1 cellular context compared by ENCODE assay signal in the genomic region with DNA sequence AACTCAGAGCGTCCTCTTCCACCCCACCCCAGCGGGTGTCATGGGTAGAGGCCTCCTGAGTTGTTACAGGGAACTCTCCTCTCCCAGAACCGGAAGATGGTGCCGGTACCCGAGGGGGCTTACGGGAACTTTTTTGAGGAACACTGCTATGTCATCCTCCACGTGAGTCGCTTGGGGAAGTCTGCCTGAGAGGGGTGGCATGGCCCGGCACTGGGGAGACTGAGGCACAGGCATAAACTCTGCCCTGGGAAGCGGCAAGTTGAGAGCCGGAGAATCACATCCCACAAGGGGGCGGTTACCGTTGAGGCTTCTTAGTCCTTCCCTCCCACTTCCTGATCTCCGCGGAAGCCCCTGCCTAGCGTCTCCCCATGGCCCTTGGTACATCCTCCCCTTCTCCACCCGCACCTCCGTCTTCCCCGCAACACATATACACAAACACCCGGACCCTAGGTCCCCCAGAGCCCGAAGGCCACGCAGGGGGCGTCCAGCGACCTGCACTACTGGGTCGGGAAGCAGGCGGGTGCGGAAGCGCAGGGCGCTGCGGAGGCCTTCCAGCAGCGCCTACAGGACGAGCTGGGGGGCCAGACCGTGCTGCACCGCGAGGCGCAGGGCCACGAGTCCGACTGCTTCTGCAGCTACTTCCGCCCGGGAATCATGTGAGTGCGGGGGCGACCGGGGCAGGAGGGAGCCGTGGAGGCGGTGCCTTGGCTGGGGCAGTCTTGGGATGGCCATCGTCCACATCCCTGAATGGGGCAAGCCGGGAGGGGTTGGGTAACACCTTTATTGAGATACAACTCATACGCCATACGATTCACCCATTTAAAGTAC.
TF ChIP-seq lines count a peak whose summit lies in the region.

No MANE protein-coding gene starts in this region.

TF ChIP-seq in K562, 482 proteins besides CTCF, POLR2A, EP300 and RAD21 (continued from another document and continues in another):
- TF ChIP-seq HNRNPH1 (optimal IDR thresholded peaks at IDR 0.05; ENCODE audit: low read depth, low read length) (no peak), BMI1 (IDR thresholded peaks at IDR 0.05; ENCODE audit: low read length) (no peak), TAF7 (tag; IDR thresholded peaks at IDR 0.05) (peak; percentile 90), BHLHE40 (IDR thresholded peaks at IDR 0.05; ENCODE audit: low read length) (peak; percentile 85), ZNF3 (CRISPR knock-in tag; IDR thresholded peaks at IDR 0.05) (no peak), PRPF4 (IDR thresholded peaks at IDR 0.05; ENCODE audit: insufficient read depth, low read depth, low read length, poor library complexity, severe bottlenecking) (no peak), CXXC5 (CRISPR knock-in tag; IDR thresholded peaks at IDR 0.05) (peak; percentile 92), PHF21A (IDR thresholded peaks at IDR 0.05; ENCODE audit: borderline replicate concordance, low read depth) (peak; percentile 82), RBM39 (optimal IDR thresholded peaks at IDR 0.05; ENCODE audit: low read depth, low read length) (no peak), MXI1 (IDR thresholded peaks at IDR 0.05; ENCODE audit: low read depth, low read length) (0 out of 2 replicates have a peak, but pooled peaks have one; percentile 34), ZNF655 (CRISPR knock-in tag; IDR thresholded peaks at IDR 0.05) (0 out of 2 replicates have a peak, but pooled peaks have one; percentile 15), BACH1 (tag; IDR thresholded peaks at IDR 0.05) (peak; percentile 1; the same call in 1 of the 2 replicates), RNF2 (IDR thresholded peaks at IDR 0.05) (peak; percentile 85), POLR2AphosphoS5 (IDR thresholded peaks at IDR 0.05; ENCODE audit: control insufficient read depth, insufficient read depth, low read depth, low read length) (peak; percentile 83), KDM4B (IDR thresholded peaks at IDR 0.05; ENCODE audit: borderline replicate concordance in 2 of 2, low read depth in 1 of 2) (peak in 1 of 2 experiments; percentile 87; a peak in 1 of 4 replicates), NCOA4 (IDR thresholded peaks at IDR 0.05; ENCODE audit: partially characterized antibody) (no peak), GABPA (tag; conservative IDR thresholded peaks at IDR 0.05; ENCODE audit: low read depth) (peak; percentile 93), TSHZ1 (CRISPR knock-in tag; IDR thresholded peaks at IDR 0.05) (0 out of 2 replicates have a peak, but pooled peaks have one; percentile 3), SRSF9 (IDR thresholded peaks at IDR 0.05; ENCODE audit: borderline replicate concordance, low read depth, low read length) (no peak), KAT8 (IDR thresholded peaks at IDR 0.05; ENCODE audit: low read depth) (peak; percentile 89), CREBBP (IDR thresholded peaks at IDR 0.05; ENCODE audit: low read depth, low read length) (no peak), MGA (IDR thresholded peaks at IDR 0.05) (no peak), EGR1 (conservative IDR thresholded peaks at IDR 0.05) (peak; percentile 100), CREB1 (IDR thresholded peaks at IDR 0.05) (peak; percentile 55), CREB1 (CRISPR knock-in tag; IDR thresholded peaks at IDR 0.05) (peak; percentile 75), ZFX (CRISPR knock-in tag; IDR thresholded peaks at IDR 0.05) (no peak)
- TF ChIP-seq, protein P1, sequence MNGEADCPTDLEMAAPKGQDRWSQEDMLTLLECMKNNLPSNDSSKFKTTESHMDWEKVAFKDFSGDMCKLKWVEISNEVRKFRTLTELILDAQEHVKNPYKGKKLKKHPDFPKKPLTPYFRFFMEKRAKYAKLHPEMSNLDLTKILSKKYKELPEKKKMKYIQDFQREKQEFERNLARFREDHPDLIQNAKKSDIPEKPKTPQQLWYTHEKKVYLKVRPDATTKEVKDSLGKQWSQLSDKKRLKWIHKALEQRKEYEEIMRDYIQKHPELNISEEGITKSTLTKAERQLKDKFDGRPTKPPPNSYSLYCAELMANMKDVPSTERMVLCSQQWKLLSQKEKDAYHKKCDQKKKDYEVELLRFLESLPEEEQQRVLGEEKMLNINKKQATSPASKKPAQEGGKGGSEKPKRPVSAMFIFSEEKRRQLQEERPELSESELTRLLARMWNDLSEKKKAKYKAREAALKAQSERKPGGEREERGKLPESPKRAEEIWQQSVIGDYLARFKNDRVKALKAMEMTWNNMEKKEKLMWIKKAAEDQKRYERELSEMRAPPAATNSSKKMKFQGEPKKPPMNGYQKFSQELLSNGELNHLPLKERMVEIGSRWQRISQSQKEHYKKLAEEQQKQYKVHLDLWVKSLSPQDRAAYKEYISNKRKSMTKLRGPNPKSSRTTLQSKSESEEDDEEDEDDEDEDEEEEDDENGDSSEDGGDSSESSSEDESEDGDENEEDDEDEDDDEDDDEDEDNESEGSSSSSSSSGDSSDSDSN (IDR thresholded peaks at IDR 0.05; ENCODE audit: borderline replicate concordance in 1 of 2, low read depth in 2 of 2, low read length in 2 of 2), result peak; percentile 95 to 97; a peak in 2 of 4 replicates
- TF ChIP-seq, protein P2, sequence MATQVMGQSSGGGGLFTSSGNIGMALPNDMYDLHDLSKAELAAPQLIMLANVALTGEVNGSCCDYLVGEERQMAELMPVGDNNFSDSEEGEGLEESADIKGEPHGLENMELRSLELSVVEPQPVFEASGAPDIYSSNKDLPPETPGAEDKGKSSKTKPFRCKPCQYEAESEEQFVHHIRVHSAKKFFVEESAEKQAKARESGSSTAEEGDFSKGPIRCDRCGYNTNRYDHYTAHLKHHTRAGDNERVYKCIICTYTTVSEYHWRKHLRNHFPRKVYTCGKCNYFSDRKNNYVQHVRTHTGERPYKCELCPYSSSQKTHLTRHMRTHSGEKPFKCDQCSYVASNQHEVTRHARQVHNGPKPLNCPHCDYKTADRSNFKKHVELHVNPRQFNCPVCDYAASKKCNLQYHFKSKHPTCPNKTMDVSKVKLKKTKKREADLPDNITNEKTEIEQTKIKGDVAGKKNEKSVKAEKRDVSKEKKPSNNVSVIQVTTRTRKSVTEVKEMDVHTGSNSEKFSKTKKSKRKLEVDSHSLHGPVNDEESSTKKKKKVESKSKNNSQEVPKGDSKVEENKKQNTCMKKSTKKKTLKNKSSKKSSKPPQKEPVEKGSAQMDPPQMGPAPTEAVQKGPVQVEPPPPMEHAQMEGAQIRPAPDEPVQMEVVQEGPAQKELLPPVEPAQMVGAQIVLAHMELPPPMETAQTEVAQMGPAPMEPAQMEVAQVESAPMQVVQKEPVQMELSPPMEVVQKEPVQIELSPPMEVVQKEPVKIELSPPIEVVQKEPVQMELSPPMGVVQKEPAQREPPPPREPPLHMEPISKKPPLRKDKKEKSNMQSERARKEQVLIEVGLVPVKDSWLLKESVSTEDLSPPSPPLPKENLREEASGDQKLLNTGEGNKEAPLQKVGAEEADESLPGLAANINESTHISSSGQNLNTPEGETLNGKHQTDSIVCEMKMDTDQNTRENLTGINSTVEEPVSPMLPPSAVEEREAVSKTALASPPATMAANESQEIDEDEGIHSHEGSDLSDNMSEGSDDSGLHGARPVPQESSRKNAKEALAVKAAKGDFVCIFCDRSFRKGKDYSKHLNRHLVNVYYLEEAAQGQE (CRISPR knock-in tag; IDR thresholded peaks at IDR 0.05; ENCODE audit: low read depth), result peak; percentile 81; the same call in 1 of the 2 replicates
